ENCODE assay signal across 9 cellular contexts in genomic region chr9:127021664-127022337, GRCh38.
DNase-seq lines count a peak whose midpoint lies in the region; ATAC-seq and TF ChIP-seq lines count a peak whose summit lies in the region.
"Had no signal": no experiment of that assay in that cellular context is flagged by ENCODE, and none has a peak within 500 bp of the region (broad histone marks: within the 10 kb centered on the region; RNA-seq: fewer than 3 reads in every experiment).

No MANE protein-coding gene starts in this region.

- intact Hi-C loops in cardiac septum (cut with DNase I) = loop anchor here (2.0 to 5.0 kb wide), 3 partner anchors 34 to 166 kb away; no protein-coding TSS in a partner anchor
- intact Hi-C loops in psoas muscle (cut with DNase I) = loop anchor here (2.0 to 5.0 kb wide), 3 partner anchors 34 to 100 kb away; partner anchors contain the start of gene ANGPTL2 (in 1 of the 2)

- H3K4me1 ChIP-seq in psoas muscle = peaks cover 43% of the 10 kb centered on the region

- WGBS in psoas muscle, 3 donors = 17 to 37% (median 25%) methylated on average over 9 of the region's 9 CpGs

- no peaks in the 10 kb centered on the region for H3K36me3 ChIP-seq in psoas muscle (ENCODE audit: insufficient read depth in 1 of 2, low read depth in 1 of 2)

- ATAC-seq in SK-N-SH treated with all-trans-retinoic acid at 6 μM for 48 hours (peak; percentile 100), psoas muscle (peak; percentile 94 to 98 (median 96)), HG03108 (IDR thresholded peaks at IDR 0.05; ENCODE audit: unreplicated experiment) (no peak), GM19463 (IDR thresholded peaks at IDR 0.05; ENCODE audit: unreplicated experiment) (no peak)
- no peak for ATAC-seq in natural killer cell treated with Interleukin-12 subunit alpha and Interleukin-12 subunit beta and Interleukin-15 and Interleukin-18, amount 100 ng/mL, for 72 hours

- no peak overlapping the region for H3K27ac Mint-ChIP-seq in natural killer cell treated with Interleukin-12 subunit alpha and Interleukin-12 subunit beta and Interleukin-15 and Interleukin-18, amount 100 ng/mL, for 72 hours
- H3K27ac Mint-ChIP-seq: stimulated activated naive CD8-positive, alpha-beta T cell treated with anti-CD3 and anti-CD28 coated beads, Interleukin-15, Interleukin-2, amounts not matched to agents 100 ng/mL and 50 ng/mL, for 24 hours had no signal

- H3K36me3 Mint-ChIP-seq in natural killer cell treated with Interleukin-12 subunit alpha and Interleukin-12 subunit beta and Interleukin-15 and Interleukin-18, amount 100 ng/mL, for 72 hours = no peaks in the 10 kb centered on the region

- DNase-seq in DMS 273 treated with DMSO at 0.1 percent for 48 hours (lab: John Stamatoyannopoulos, UW) = peak; percentile 92
- peak; percentile 92 for DNase-seq in cardiac septum (ENCODE audit: low spot score)
- DNase-seq in psoas muscle = peak; percentile 89 to 93
- DNase-seq in activated CD4-positive, alpha-beta T cell treated with anti-CD3 and anti-CD28 coated beads, Interleukin-2, amount 50 U/mL, for 48 hours = no peak
- no peak for DNase-seq in natural killer cell treated with Interleukin-12 subunit alpha and Interleukin-12 subunit beta and Interleukin-15 and Interleukin-18, amount 100 ng/mL, for 72 hours (ENCODE audit: low spot score)

- no peak for TF ChIP-seq CTCF in psoas muscle (IDR thresholded peaks at IDR 0.05)

- H3K4me3 ChIP-seq in psoas muscle = no peak overlapping the region

- H3K9me3 Mint-ChIP-seq in natural killer cell treated with Interleukin-12 subunit alpha and Interleukin-12 subunit beta and Interleukin-15 and Interleukin-18, amount 100 ng/mL, for 72 hours = no peaks in the 10 kb centered on the region
- H3K9me3 Mint-ChIP-seq: stimulated activated naive CD8-positive, alpha-beta T cell treated with anti-CD3 and anti-CD28 coated beads, Interleukin-15, Interleukin-2, amounts not matched to agents 100 ng/mL and 50 ng/mL, for 24 hours had no signal

- H3K27me3 ChIP-seq in psoas muscle (ENCODE audit: insufficient read depth in 3 of 3, low read length in 2 of 3) = no peaks in the 10 kb centered on the region

- peak overlapping the region; percentile 76 for H3K27ac ChIP-seq in psoas muscle

- no peaks in the 10 kb centered on the region for H3K27me3 Mint-ChIP-seq in natural killer cell treated with Interleukin-12 subunit alpha and Interleukin-12 subunit beta and Interleukin-15 and Interleukin-18, amount 100 ng/mL, for 72 hours
- H3K27me3 Mint-ChIP-seq: stimulated activated naive CD8-positive, alpha-beta T cell treated with anti-CD3 and anti-CD28 coated beads, Interleukin-15, Interleukin-2, amounts not matched to agents 100 ng/mL and 50 ng/mL, for 24 hours had no signal

- no peak overlapping the region for H3K4me3 Mint-ChIP-seq in natural killer cell treated with Interleukin-12 subunit alpha and Interleukin-12 subunit beta and Interleukin-15 and Interleukin-18, amount 100 ng/mL, for 72 hours
- H3K4me3 Mint-ChIP-seq: stimulated activated naive CD8-positive, alpha-beta T cell treated with anti-CD3 and anti-CD28 coated beads, Interleukin-15, Interleukin-2, amounts not matched to agents 100 ng/mL and 50 ng/mL, for 24 hours had no signal

- H3K4me1 Mint-ChIP-seq in natural killer cell treated with Interleukin-12 subunit alpha and Interleukin-12 subunit beta and Interleukin-15 and Interleukin-18, amount 100 ng/mL, for 72 hours (ENCODE audit: low read depth in 2 of 2) = peaks cover 0 to 7% of the 10 kb centered on the region in 2 donors

- H3K9me3 ChIP-seq in psoas muscle = no peaks in the 10 kb centered on the region

TF ChIP-seq in SK-N-SH treated with all-trans-retinoic acid at 6 μM for 48 hours, 23 proteins besides CTCF, POLR2A, EP300 and RAD21:
- TF ChIP-seq BACH2 (CRISPR knock-in tag; IDR thresholded peaks at IDR 0.05; ENCODE audit: borderline replicate concordance) (no peak), TCF4 (CRISPR knock-in tag; IDR thresholded peaks at IDR 0.05; ENCODE audit: borderline replicate concordance) (peak; percentile 90), ESRRG (CRISPR knock-in tag; IDR thresholded peaks at IDR 0.05) (no peak), PPARA (CRISPR knock-in tag; IDR thresholded peaks at IDR 0.05; ENCODE audit: borderline replicate concordance) (no peak), ZFP3 (CRISPR knock-in tag; IDR thresholded peaks at IDR 0.05) (no peak), ZC3H10 (CRISPR knock-in tag; IDR thresholded peaks at IDR 0.05) (no peak), ZNF8 (CRISPR knock-in tag; IDR thresholded peaks at IDR 0.05) (no peak), CREB5 (CRISPR knock-in tag; IDR thresholded peaks at IDR 0.05; ENCODE audit: low read depth) (no peak), SNAI2 (CRISPR knock-in tag; IDR thresholded peaks at IDR 0.05) (no peak), TOX (CRISPR knock-in tag; IDR thresholded peaks at IDR 0.05; ENCODE audit: borderline replicate concordance) (no peak), ARNTL (CRISPR knock-in tag; IDR thresholded peaks at IDR 0.05; ENCODE audit: borderline replicate concordance, low read depth) (no peak), ZFP30 (CRISPR knock-in tag; IDR thresholded peaks at IDR 0.05) (no peak)
- TF ChIP-seq, protein P1, sequence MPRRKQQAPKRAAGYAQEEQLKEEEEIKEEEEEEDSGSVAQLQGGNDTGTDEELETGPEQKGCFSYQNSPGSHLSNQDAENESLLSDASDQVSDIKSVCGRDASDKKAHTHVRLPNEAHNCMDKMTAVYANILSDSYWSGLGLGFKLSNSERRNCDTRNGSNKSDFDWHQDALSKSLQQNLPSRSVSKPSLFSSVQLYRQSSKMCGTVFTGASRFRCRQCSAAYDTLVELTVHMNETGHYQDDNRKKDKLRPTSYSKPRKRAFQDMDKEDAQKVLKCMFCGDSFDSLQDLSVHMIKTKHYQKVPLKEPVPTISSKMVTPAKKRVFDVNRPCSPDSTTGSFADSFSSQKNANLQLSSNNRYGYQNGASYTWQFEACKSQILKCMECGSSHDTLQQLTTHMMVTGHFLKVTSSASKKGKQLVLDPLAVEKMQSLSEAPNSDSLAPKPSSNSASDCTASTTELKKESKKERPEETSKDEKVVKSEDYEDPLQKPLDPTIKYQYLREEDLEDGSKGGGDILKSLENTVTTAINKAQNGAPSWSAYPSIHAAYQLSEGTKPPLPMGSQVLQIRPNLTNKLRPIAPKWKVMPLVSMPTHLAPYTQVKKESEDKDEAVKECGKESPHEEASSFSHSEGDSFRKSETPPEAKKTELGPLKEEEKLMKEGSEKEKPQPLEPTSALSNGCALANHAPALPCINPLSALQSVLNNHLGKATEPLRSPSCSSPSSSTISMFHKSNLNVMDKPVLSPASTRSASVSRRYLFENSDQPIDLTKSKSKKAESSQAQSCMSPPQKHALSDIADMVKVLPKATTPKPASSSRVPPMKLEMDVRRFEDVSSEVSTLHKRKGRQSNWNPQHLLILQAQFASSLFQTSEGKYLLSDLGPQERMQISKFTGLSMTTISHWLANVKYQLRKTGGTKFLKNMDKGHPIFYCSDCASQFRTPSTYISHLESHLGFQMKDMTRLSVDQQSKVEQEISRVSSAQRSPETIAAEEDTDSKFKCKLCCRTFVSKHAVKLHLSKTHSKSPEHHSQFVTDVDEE (CRISPR knock-in tag; IDR thresholded peaks at IDR 0.05) = no peak; the same call in 1 of the 2 replicates
- TF ChIP-seq, protein P2, sequence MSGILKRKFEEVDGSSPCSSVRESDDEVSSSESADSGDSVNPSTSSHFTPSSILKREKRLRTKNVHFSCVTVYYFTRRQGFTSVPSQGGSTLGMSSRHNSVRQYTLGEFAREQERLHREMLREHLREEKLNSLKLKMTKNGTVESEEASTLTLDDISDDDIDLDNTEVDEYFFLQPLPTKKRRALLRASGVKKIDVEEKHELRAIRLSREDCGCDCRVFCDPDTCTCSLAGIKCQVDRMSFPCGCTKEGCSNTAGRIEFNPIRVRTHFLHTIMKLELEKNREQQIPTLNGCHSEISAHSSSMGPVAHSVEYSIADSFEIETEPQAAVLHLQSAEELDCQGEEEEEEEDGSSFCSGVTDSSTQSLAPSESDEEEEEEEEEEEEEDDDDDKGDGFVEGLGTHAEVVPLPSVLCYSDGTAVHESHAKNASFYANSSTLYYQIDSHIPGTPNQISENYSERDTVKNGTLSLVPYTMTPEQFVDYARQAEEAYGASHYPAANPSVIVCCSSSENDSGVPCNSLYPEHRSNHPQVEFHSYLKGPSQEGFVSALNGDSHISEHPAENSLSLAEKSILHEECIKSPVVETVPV (CRISPR knock-in tag; IDR thresholded peaks at IDR 0.05) = 0 out of 2 replicates have a peak, but pooled peaks have one; percentile 26

Comparison
In these comparisons a context has a peak if more than half of its experiments do, and no peak if none do; other contexts are left out.
1. DNase-seq: peak in DMS 273 treated with DMSO at 0.1 percent for 48 hours (single experiment), cardiac septum (single experiment) and psoas muscle (2 of 2); none in activated CD4-positive, alpha-beta T cell treated with anti-CD3 and anti-CD28 coated beads, Interleukin-2, amount 50 U/mL, for 48 hours (0 of 2) and natural killer cell treated with Interleukin-12 subunit alpha and Interleukin-12 subunit beta and Interleukin-15 and Interleukin-18, amount 100 ng/mL, for 72 hours (single experiment).
2. ATAC-seq: peak in SK-N-SH treated with all-trans-retinoic acid at 6 μM for 48 hours (single experiment) and psoas muscle (4 of 4); none in HG03108 (single experiment), natural killer cell treated with Interleukin-12 subunit alpha and Interleukin-12 subunit beta and Interleukin-15 and Interleukin-18, amount 100 ng/mL, for 72 hours (0 of 2) and GM19463 (single experiment).